Comparison of ENCODE assay signal across 2 cellular contexts in the genomic region with DNA sequence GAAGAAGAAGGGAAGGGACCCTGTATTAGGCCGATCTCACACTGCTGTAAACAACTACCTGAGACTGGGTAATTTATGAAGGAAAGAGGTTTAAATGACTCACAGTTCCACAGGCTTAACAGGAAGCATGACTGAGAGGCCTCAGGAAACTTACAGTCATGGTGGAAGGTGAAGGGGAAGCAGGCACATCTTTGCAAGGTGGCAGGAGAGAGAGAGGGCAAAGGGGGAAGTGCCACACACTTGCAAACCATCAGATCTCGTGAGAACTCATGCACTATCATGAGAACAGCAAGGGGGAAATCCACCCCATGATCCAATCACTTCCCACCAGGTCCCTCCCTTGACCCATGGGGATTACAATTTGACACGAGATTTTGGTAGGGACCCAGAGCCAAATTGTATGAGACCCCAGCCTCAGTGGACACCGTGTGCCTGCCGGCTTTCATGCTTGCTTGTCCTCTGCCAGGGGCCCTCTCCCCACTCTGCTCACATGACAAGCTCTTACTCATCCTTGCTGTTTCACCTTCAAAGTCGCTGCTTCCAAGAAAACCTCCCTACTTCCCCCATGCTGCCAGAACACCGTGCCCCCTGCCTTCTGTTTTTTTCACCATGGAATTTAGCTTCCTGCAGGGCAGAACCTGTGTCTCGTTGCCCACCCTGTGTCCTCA.
TF ChIP-seq lines count a peak whose summit lies in the region.

No MANE protein-coding gene starts in this region.

TF ChIP-seq in HepG2, 621 proteins besides CTCF, POLR2A, EP300 and RAD21:
- TF ChIP-seq NKX3-1 (CRISPR knock-in tag; IDR thresholded peaks at IDR 0.05), result no peak
- peak; percentile 72 for TF ChIP-seq CHD2 (IDR thresholded peaks at IDR 0.05; ENCODE audit: low read depth, low read length)
- no peak for TF ChIP-seq ZNF274 (CRISPR knock-in tag; IDR thresholded peaks at IDR 0.05)

TF ChIP-seq in H1, 55 proteins besides CTCF, POLR2A, EP300 and RAD21:
- TF ChIP-seq, protein P1, sequence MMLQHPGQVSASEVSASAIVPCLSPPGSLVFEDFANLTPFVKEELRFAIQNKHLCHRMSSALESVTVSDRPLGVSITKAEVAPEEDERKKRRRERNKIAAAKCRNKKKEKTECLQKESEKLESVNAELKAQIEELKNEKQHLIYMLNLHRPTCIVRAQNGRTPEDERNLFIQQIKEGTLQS (IDR thresholded peaks at IDR 0.05; ENCODE audit: insufficient read depth, low read depth, low read length), result no peak
- TF ChIP-seq RNF2 (IDR thresholded peaks at IDR 0.05; ENCODE audit: borderline replicate concordance, low read depth, low read length, missing control alignments, poor library complexity, severe bottlenecking) (no peak), CTBP2 (IDR thresholded peaks at IDR 0.05; ENCODE audit: borderline replicate concordance, insufficient read depth, insufficient read length, low read length) (no peak), SP4 (IDR thresholded peaks at IDR 0.05; ENCODE audit: low read length) (no peak), POLR2AphosphoS5 (IDR thresholded peaks at IDR 0.05; ENCODE audit: low read depth, low read length) (no peak), SIN3A (conservative IDR thresholded peaks at IDR 0.05 in 1 of 2, IDR thresholded peaks at IDR 0.05 in 1 of 2; ENCODE audit: low read depth in 1 of 2, low read length in 2 of 2) (no peak), RFX5 (IDR thresholded peaks at IDR 0.05; ENCODE audit: borderline replicate concordance, low read depth, low read length) (no peak), BRCA1 (IDR thresholded peaks at IDR 0.05; ENCODE audit: low read depth, low read length) (no peak)
TF ChIP-seq in H1: peak in this region for 0.
